In genomic region chr1:44377925-44378784, GRCh38 we compare ENCODE assay signal across 9 cellular contexts. TPM values are rescaled to one million over a fixed set of nuclear protein-coding genes. Genes with fewer than 3 reads are reported as not detected.
DNase-seq lines count a peak whose midpoint lies in the region; ATAC-seq lines count a peak whose summit lies in the region.
"Had no signal": no experiment of that assay in that cellular context is flagged by ENCODE, and none has a peak within 500 bp of the region (broad histone marks: within the 10 kb centered on the region; RNA-seq: fewer than 3 reads in every experiment).

No MANE protein-coding gene starts in this region.

- H3K9ac ChIP-seq in NT2/D1 (ENCODE audit: insufficient read length, low read depth), result no peak overlapping the region

- no peaks in the 10 kb centered on the region for H3K36me3 ChIP-seq in CD4-positive, CD25-positive, alpha-beta regulatory T cell (ENCODE audit: control insufficient read depth, insufficient read depth, low read length)
- H3K36me3 ChIP-seq in NT2/D1 (ENCODE audit: insufficient read depth, insufficient read length, low read length), result no peaks in the 10 kb centered on the region

- intact Hi-C loops in posterior cingulate gyrus (cut with DNase I), result loop anchor here (2.0 to 5.0 kb wide), 2 partner anchors 217 to 274 kb away; no protein-coding TSS in a partner anchor

- DNase-seq in CD4-positive, CD25-positive, alpha-beta regulatory T cell, result peak in 2 of 3 donors; percentile 27 to 53
- DNase-seq in HCEC 1CT (peak; percentile 22), NT2/D1 (ENCODE audit: low read depth, low spot score) (peak; percentile 73), globus pallidus (ENCODE audit: low spot score) (peak; percentile 80), posterior cingulate gyrus (peak in 7 of 10 donors; percentile 11 to 86 (median 64))
- peak; percentile 57 to 60 for DNase-seq in activated T-cell treated with anti-CD3 and anti-CD28 coated beads, Interleukin-2, amount 50 U/mL, for 48 hours

- H3K9me3 ChIP-seq in CD4-positive, CD25-positive, alpha-beta regulatory T cell (ENCODE audit: control insufficient read depth in 2 of 2, low read length in 2 of 2), result no peaks in the 10 kb centered on the region
- no peaks in the 10 kb centered on the region for H3K9me3 ChIP-seq in NT2/D1 (ENCODE audit: insufficient read depth, low read length)

- ATAC-seq in CD4-positive, CD25-positive, alpha-beta regulatory T cell (ENCODE audit: low read depth in 2 of 2), result no peak
- no peak for ATAC-seq in HG03196 (IDR thresholded peaks at IDR 0.05; ENCODE audit: unreplicated experiment)
- ATAC-seq in GM21786 (IDR thresholded peaks at IDR 0.05; ENCODE audit: unreplicated experiment), result no peak

- H3K9me3 Mint-ChIP-seq in CD4-positive, CD25-positive, alpha-beta regulatory T cell, result no peaks in the 10 kb centered on the region

- no peaks in the 10 kb centered on the region for H3K4me1 Mint-ChIP-seq in CD4-positive, CD25-positive, alpha-beta regulatory T cell

- no peaks in the 10 kb centered on the region for H3K36me3 Mint-ChIP-seq in CD4-positive, CD25-positive, alpha-beta regulatory T cell

- H3K27ac Mint-ChIP-seq in CD4-positive, CD25-positive, alpha-beta regulatory T cell, result no peak overlapping the region

- no peak overlapping the region for H3K27ac ChIP-seq in CD4-positive, CD25-positive, alpha-beta regulatory T cell (ENCODE audit: insufficient read depth, low read length, poor library complexity, severe bottlenecking)
- H3K27ac ChIP-seq: skin epidermis had no signal

- H3K4me3 Mint-ChIP-seq in CD4-positive, CD25-positive, alpha-beta regulatory T cell, result no peak overlapping the region

- H3K27me3 Mint-ChIP-seq in CD4-positive, CD25-positive, alpha-beta regulatory T cell, result peaks cover 8% of the 10 kb centered on the region

- H3K4me1 ChIP-seq in CD4-positive, CD25-positive, alpha-beta regulatory T cell (ENCODE audit: control insufficient read depth, insufficient read depth, low read length, poor library complexity, severe bottlenecking), result no peaks in the 10 kb centered on the region
- no peaks in the 10 kb centered on the region for H3K4me1 ChIP-seq in NT2/D1 (ENCODE audit: insufficient read depth, insufficient read length)

- H3K4me3 ChIP-seq in CD4-positive, CD25-positive, alpha-beta regulatory T cell (ENCODE audit: low read depth, low read length), result no peak overlapping the region
- H3K4me3 ChIP-seq in NT2/D1 (ENCODE audit: insufficient read length, low read depth), result no peak overlapping the region
- H3K4me3 ChIP-seq: skin epidermis had no signal

- no peaks in the 10 kb centered on the region for H3K27me3 ChIP-seq in CD4-positive, CD25-positive, alpha-beta regulatory T cell (ENCODE audit: control insufficient read depth, insufficient read depth, low read length)
- peaks cover 11% of the 10 kb centered on the region for H3K27me3 ChIP-seq in NT2/D1 (ENCODE audit: insufficient read depth, insufficient read length)

RNA-seq across cellular contexts. Expression of gene ERI3, which starts 23.1 kb away (rescaled TPM):
- total RNA-seq in CD4-positive, CD25-positive, alpha-beta regulatory T cell, result 27.6 TPM
- polyA plus RNA-seq in CD4-positive, CD25-positive, alpha-beta regulatory T cell, result 10 to 100 TPM; 31.1 to 39.8 (median 34.8) TPM

RNA-seq across cellular contexts. Expression of gene RNF220, which starts 26.9 kb away (rescaled TPM):
- 94.8 TPM for total RNA-seq in CD4-positive, CD25-positive, alpha-beta regulatory T cell
- polyA plus RNA-seq in CD4-positive, CD25-positive, alpha-beta regulatory T cell, result 10 to 100 TPM; 73.2 to 85.5 (median 81.1) TPM

Comparison
In these comparisons a context has a peak if more than half of its experiments do, and no peak if none do; other contexts are left out.
1. DNase-seq: peak in every context shown above with its lines; median percentile 80 in globus pallidus; 73 in NT2/D1; 64 in posterior cingulate gyrus; 58 in activated T-cell treated with anti-CD3 and anti-CD28 coated beads, Interleukin-2, amount 50 U/mL, for 48 hours; 40 in CD4-positive, CD25-positive, alpha-beta regulatory T cell; 22 in HCEC 1CT.